ENCODE assay signal across 22 cellular contexts in genomic region chr17:53006006-53006405, GRCh38.
"Had no signal": no experiment of that assay in that cellular context is flagged by ENCODE, and none has a peak within 500 bp of the region (broad histone marks: within the 10 kb centered on the region; RNA-seq: fewer than 3 reads in every experiment).

No MANE protein-coding gene starts in this region.

- DNase-seq: naive thymus-derived CD4-positive, alpha-beta T cell; natural killer cell; occipital lobe; ovary; posterior cingulate gyrus; psoas muscle; right cardiac atrium; stimulated activated CD4-positive, alpha-beta T cell treated with anti-CD3 and anti-CD28 coated beads, Interleukin-15, amount 100 ng/mL, for 24 hours; stimulated activated CD4-positive, alpha-beta T cell treated with anti-CD3 and anti-CD28 coated beads, Interleukin-2, amount 100 ng/mL, for 24 hours; stimulated activated CD4-positive, alpha-beta T cell treated with anti-CD3 and anti-CD28 coated beads, Interleukin-2, amount 100 ng/mL, for 48 hours; stimulated activated CD4-positive, alpha-beta T cell treated with anti-CD3 and anti-CD28 coated beads, Interleukin-4, amount 100 ng/mL, for 24 hours; stimulated activated naive B cell treated with anti-CD40 and anti-IgM and Interleukin-4, amounts not matched to agents 10 μg/mL and 1 μg/mL and 100 μg/mL, for 72 hours; stimulated activated naive CD4-positive, alpha-beta T cell treated with Interleukin-2 at 50 U/mL for 16 hours; stomach; thyroid gland; trophoblast cell; upper lobe of left lung had no signal

- H3K36me3 ChIP-seq: neural progenitor cell, ovary, stomach, thoracic aorta, thyroid gland, tibial nerve, upper lobe of left lung had no signal

- H3K4me2 ChIP-seq: neural progenitor cell had no signal

- H3K9ac ChIP-seq: neural progenitor cell, parathyroid adenoma had no signal

- H2AFZ ChIP-seq: neural progenitor cell, parathyroid adenoma had no signal

- H3K4me1 ChIP-seq: neural progenitor cell, parathyroid adenoma, psoas muscle, stomach, thyroid gland, tibial nerve, upper lobe of left lung had no signal

- H3K4me3 ChIP-seq: neural progenitor cell, ovary, psoas muscle, skin epidermis, stomach, thoracic aorta, thyroid gland, tibial nerve, upper lobe of left lung had no signal

- H3K79me2 ChIP-seq: parathyroid adenoma had no signal

- H3K9me3 ChIP-seq: ovary, psoas muscle, stomach, thoracic aorta, thyroid gland, tibial nerve, upper lobe of left lung had no signal

- H3K27me3 ChIP-seq: neural progenitor cell, ovary, stomach, thyroid gland, tibial nerve, upper lobe of left lung had no signal

- H3K27ac ChIP-seq: neural progenitor cell, ovary, parathyroid adenoma, psoas muscle, skin epidermis, stomach, thoracic aorta, thyroid gland, tibial nerve, upper lobe of left lung had no signal
